1 cellular context compared by ENCODE assay signal in the genomic region with DNA sequence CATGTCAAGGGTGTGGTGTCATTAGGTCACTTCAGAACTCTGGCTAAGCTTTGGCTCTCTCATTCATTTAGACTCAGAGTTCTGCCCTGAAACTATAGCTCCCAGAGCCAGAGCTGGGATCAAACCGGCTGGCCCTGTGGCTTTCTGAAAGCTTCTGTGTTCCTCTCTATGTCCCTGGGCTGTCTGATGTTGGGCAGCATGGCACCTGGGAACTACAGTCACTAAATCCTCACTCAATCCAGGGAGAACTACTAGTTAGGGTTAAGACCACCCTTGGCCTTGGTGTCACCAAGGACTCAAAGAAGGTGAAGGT.
TF ChIP-seq lines count a peak whose summit lies in the region.

No MANE protein-coding gene starts in this region.

TF ChIP-seq in WTC11, 78 proteins besides CTCF, POLR2A, EP300 and RAD21 (continued from another document):
- TF ChIP-seq, protein P1, sequence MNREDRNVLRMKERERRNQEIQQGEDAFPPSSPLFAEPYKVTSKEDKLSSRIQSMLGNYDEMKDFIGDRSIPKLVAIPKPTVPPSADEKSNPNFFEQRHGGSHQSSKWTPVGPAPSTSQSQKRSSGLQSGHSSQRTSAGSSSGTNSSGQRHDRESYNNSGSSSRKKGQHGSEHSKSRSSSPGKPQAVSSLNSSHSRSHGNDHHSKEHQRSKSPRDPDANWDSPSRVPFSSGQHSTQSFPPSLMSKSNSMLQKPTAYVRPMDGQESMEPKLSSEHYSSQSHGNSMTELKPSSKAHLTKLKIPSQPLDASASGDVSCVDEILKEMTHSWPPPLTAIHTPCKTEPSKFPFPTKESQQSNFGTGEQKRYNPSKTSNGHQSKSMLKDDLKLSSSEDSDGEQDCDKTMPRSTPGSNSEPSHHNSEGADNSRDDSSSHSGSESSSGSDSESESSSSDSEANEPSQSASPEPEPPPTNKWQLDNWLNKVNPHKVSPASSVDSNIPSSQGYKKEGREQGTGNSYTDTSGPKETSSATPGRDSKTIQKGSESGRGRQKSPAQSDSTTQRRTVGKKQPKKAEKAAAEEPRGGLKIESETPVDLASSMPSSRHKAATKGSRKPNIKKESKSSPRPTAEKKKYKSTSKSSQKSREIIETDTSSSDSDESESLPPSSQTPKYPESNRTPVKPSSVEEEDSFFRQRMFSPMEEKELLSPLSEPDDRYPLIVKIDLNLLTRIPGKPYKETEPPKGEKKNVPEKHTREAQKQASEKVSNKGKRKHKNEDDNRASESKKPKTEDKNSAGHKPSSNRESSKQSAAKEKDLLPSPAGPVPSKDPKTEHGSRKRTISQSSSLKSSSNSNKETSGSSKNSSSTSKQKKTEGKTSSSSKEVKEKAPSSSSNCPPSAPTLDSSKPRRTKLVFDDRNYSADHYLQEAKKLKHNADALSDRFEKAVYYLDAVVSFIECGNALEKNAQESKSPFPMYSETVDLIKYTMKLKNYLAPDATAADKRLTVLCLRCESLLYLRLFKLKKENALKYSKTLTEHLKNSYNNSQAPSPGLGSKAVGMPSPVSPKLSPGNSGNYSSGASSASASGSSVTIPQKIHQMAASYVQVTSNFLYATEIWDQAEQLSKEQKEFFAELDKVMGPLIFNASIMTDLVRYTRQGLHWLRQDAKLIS (CRISPR knock-in tag; IDR thresholded peaks at IDR 0.05; ENCODE audit: borderline replicate concordance) = no peak
- TF ChIP-seq ELF4 (CRISPR knock-in tag; IDR thresholded peaks at IDR 0.05; ENCODE audit: low read depth) (no peak), CREM (CRISPR knock-in tag; IDR thresholded peaks at IDR 0.05) (no peak), JAZF1 (CRISPR knock-in tag; IDR thresholded peaks at IDR 0.05) (no peak), ZNF121 (CRISPR knock-in tag; IDR thresholded peaks at IDR 0.05) (no peak)
- TF ChIP-seq, protein P2, sequence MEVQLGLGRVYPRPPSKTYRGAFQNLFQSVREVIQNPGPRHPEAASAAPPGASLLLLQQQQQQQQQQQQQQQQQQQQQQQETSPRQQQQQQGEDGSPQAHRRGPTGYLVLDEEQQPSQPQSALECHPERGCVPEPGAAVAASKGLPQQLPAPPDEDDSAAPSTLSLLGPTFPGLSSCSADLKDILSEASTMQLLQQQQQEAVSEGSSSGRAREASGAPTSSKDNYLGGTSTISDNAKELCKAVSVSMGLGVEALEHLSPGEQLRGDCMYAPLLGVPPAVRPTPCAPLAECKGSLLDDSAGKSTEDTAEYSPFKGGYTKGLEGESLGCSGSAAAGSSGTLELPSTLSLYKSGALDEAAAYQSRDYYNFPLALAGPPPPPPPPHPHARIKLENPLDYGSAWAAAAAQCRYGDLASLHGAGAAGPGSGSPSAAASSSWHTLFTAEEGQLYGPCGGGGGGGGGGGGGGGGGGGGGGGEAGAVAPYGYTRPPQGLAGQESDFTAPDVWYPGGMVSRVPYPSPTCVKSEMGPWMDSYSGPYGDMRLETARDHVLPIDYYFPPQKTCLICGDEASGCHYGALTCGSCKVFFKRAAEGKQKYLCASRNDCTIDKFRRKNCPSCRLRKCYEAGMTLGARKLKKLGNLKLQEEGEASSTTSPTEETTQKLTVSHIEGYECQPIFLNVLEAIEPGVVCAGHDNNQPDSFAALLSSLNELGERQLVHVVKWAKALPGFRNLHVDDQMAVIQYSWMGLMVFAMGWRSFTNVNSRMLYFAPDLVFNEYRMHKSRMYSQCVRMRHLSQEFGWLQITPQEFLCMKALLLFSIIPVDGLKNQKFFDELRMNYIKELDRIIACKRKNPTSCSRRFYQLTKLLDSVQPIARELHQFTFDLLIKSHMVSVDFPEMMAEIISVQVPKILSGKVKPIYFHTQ (CRISPR knock-in tag; IDR thresholded peaks at IDR 0.05) = no peak
- TF ChIP-seq, protein P3, sequence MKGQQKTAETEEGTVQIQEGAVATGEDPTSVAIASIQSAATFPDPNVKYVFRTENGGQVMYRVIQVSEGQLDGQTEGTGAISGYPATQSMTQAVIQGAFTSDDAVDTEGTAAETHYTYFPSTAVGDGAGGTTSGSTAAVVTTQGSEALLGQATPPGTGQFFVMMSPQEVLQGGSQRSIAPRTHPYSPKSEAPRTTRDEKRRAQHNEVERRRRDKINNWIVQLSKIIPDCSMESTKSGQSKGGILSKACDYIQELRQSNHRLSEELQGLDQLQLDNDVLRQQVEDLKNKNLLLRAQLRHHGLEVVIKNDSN (CRISPR knock-in tag; IDR thresholded peaks at IDR 0.05) = no peak
- TF ChIP-seq, protein P4, sequence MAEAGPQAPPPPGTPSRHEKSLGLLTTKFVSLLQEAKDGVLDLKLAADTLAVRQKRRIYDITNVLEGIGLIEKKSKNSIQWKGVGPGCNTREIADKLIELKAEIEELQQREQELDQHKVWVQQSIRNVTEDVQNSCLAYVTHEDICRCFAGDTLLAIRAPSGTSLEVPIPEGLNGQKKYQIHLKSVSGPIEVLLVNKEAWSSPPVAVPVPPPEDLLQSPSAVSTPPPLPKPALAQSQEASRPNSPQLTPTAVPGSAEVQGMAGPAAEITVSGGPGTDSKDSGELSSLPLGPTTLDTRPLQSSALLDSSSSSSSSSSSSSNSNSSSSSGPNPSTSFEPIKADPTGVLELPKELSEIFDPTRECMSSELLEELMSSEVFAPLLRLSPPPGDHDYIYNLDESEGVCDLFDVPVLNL (CRISPR knock-in tag; IDR thresholded peaks at IDR 0.05; ENCODE audit: borderline replicate concordance, low read depth) = no peak
